Comparison of ENCODE assay signal across 18 cellular contexts in genomic region chr16:61946019-61946418, GRCh38.
A peak's percentile ranks its signal among the peaks of the same experiment; 100 is the strongest.
DNase-seq lines count a peak whose midpoint lies in the region; ATAC-seq and TF ChIP-seq lines count a peak whose summit lies in the region.
"Had no signal": no experiment of that assay in that cellular context is flagged by ENCODE, and none has a peak within 500 bp of the region (broad histone marks: within the 10 kb centered on the region; RNA-seq: fewer than 3 reads in every experiment).

No MANE protein-coding gene starts in this region.

- H3K27ac ChIP-seq in GM23338 (ENCODE audit: low read depth) (no peak overlapping the region), OCI-LY1 (ENCODE audit: low read depth, low read length, poor library complexity, severe bottlenecking) (no peak overlapping the region), brain microvascular endothelial cell (no peak overlapping the region), Karpas-422 (ENCODE audit: low read length) (no peak overlapping the region)

- ATAC-seq in GM23338: 0 out of 3 replicates have a peak, but pooled peaks have one; percentile 21
- ATAC-seq: T-cell had no signal

- H3F3A ChIP-seq in GM23338 (replicated peaks; ENCODE audit: low read depth) (no peaks in the 10 kb centered on the region), OCI-LY1 (ENCODE audit: insufficient read depth, low read length) (no peaks in the 10 kb centered on the region)

- H4K20me1 ChIP-seq in GM23338 (replicated peaks; ENCODE audit: insufficient read depth) (no peaks in the 10 kb centered on the region), OCI-LY1 (ENCODE audit: insufficient read depth, low read length) (no peaks in the 10 kb centered on the region), Karpas-422 (ENCODE audit: insufficient read depth, low read depth, low read length) (no peaks in the 10 kb centered on the region)

- H3K9me2 ChIP-seq in GM23338 (ENCODE audit: insufficient read depth) (no peaks in the 10 kb centered on the region), OCI-LY1 (ENCODE audit: low read depth, low read length) (no peaks in the 10 kb centered on the region), Karpas-422 (replicated peaks; ENCODE audit: insufficient read depth, low read length) (no peaks in the 10 kb centered on the region)
- H3K9me2 ChIP-seq: SK-N-SH had no signal

- in situ Hi-C loops in brain microvascular endothelial cell (cut with HindIII; ENCODE audit: low pct_ligation_motif_present, low sequenced_read_pairs): no loop called here

- H3K4me2 ChIP-seq in GM23338 (no peak overlapping the region), OCI-LY1 (ENCODE audit: low read length) (no peak overlapping the region), Karpas-422 (ENCODE audit: low read depth, low read length, poor library complexity, severe bottlenecking) (no peak overlapping the region)
- H3K4me2 ChIP-seq: SK-N-SH had no signal

- no peak overlapping the region for H3K27ac Mint-ChIP-seq in GM23338
- H3K27ac Mint-ChIP-seq in progenitor cell of endocrine pancreas: no peak overlapping the region
- H3K27ac Mint-ChIP-seq: CD4-positive, alpha-beta T cell; T-cell had no signal

- H3K4me3 Mint-ChIP-seq in GM23338 (no peak overlapping the region), progenitor cell of endocrine pancreas (ENCODE audit: low read depth) (no peak overlapping the region)
- H3K4me3 Mint-ChIP-seq: CD4-positive, alpha-beta T cell; T-cell had no signal

- H3K4me1 ChIP-seq in GM23338 (ENCODE audit: insufficient read depth) (peaks cover 12% of the 10 kb centered on the region), OCI-LY1 (ENCODE audit: insufficient read depth, low read length, severe bottlenecking) (no peaks in the 10 kb centered on the region), Karpas-422 (ENCODE audit: low read length) (no peaks in the 10 kb centered on the region)
- H3K4me1 ChIP-seq: BE2C had no signal

- H3K79me2 ChIP-seq in GM23338 (replicated peaks; ENCODE audit: insufficient read depth): no peaks in the 10 kb centered on the region
- H3K79me2 ChIP-seq in OCI-LY1 (ENCODE audit: insufficient read depth, low read length): no peaks in the 10 kb centered on the region
- no peaks in the 10 kb centered on the region for H3K79me2 ChIP-seq in Karpas-422 (ENCODE audit: low read length)

- H3K4me3 ChIP-seq in GM23338: no peak overlapping the region
- no peak overlapping the region for H3K4me3 ChIP-seq in OCI-LY1 (ENCODE audit: low read depth, low read length, poor library complexity, severe bottlenecking)
- H3K4me3 ChIP-seq in brain microvascular endothelial cell (ENCODE audit: low read depth, low read length): no peak overlapping the region
- no peak overlapping the region for H3K4me3 ChIP-seq in Karpas-422 (ENCODE audit: low read length)

- DNase-seq in GM23338 (ENCODE audit: low spot score) (peak; percentile 17), brain microvascular endothelial cell (no peak), progenitor cell of endocrine pancreas (ENCODE audit: low spot score, unreplicated experiment) (no peak), NCI-H510A (lab: John Stamatoyannopoulos, UW) (no peak), RPMI8226 (no peak), Karpas-422 (no peak)
- DNase-seq: BE2C; CD4-positive, alpha-beta T cell; GOT3; KBM-7; NCI-H1930; NCI-H2171 treated with DMSO at 0.1 percent for 48 hours; NCI-H446 treated with DMSO at 0.1 percent for 48 hours; NCI-H748 treated with DMSO at 0.1 percent for 48 hours; SHP77; SK-N-SH; T-cell had no signal

- TF ChIP-seq CTCF in GM23338 (conservative IDR thresholded peaks at IDR 0.05; ENCODE audit: low read depth in 2 of 2) (peak; percentile 50), OCI-LY1 (IDR thresholded peaks at IDR 0.05; ENCODE audit: low read length) (peak; percentile 30; the same call in 1 of the 2 replicates), brain microvascular endothelial cell (IDR thresholded peaks at IDR 0.05; ENCODE audit: low read depth, low read length, missing control alignments) (peak; percentile 39), progenitor cell of endocrine pancreas (IDR thresholded peaks at IDR 0.05; ENCODE audit: unreplicated experiment) (peak; percentile 19)

- H3K4me1 Mint-ChIP-seq in GM23338: peaks cover 7% of the 10 kb centered on the region
- H3K4me1 Mint-ChIP-seq in progenitor cell of endocrine pancreas (ENCODE audit: low read depth): peaks cover 2% of the 10 kb centered on the region
- H3K4me1 Mint-ChIP-seq: T-cell had no signal

- peaks cover 1% of the 10 kb centered on the region for H3K27me3 Mint-ChIP-seq in GM23338 (ENCODE audit: insufficient read depth, low read depth, poor library complexity)
- H3K27me3 Mint-ChIP-seq in progenitor cell of endocrine pancreas: no peaks in the 10 kb centered on the region
- H3K27me3 Mint-ChIP-seq: CD4-positive, alpha-beta T cell; T-cell had no signal

- H3K36me3 Mint-ChIP-seq in GM23338 (ENCODE audit: low read depth) (no peaks in the 10 kb centered on the region), progenitor cell of endocrine pancreas (ENCODE audit: insufficient read depth) (no peaks in the 10 kb centered on the region)
- H3K36me3 Mint-ChIP-seq: T-cell had no signal

- H2AFZ ChIP-seq in GM23338 (no peak overlapping the region), OCI-LY1 (ENCODE audit: low read length) (no peak overlapping the region), Karpas-422 (ENCODE audit: low read length) (no peak overlapping the region)

- H3K9ac ChIP-seq in OCI-LY1 (ENCODE audit: low read length) (no peak overlapping the region), Karpas-422 (ENCODE audit: low read length) (no peak overlapping the region)
- H3K9ac ChIP-seq: SK-N-SH had no signal

- H3K9me3 ChIP-seq in OCI-LY1 (ENCODE audit: low read length): no peaks in the 10 kb centered on the region
- H3K9me3 ChIP-seq in Karpas-422 (ENCODE audit: low read length): peaks cover 8% of the 10 kb centered on the region
- H3K9me3 ChIP-seq: BE2C, SK-N-SH had no signal

- H3K9me3 Mint-ChIP-seq in GM23338 (no peaks in the 10 kb centered on the region; the same call in 2 of the 3 replicates), progenitor cell of endocrine pancreas (ENCODE audit: low read depth) (no peaks in the 10 kb centered on the region)

- H3K27me3 ChIP-seq in GM23338 (ENCODE audit: insufficient read depth): no peaks in the 10 kb centered on the region
- H3K27me3 ChIP-seq in OCI-LY1 (ENCODE audit: insufficient read depth, low read length): no peaks in the 10 kb centered on the region
- no peaks in the 10 kb centered on the region for H3K27me3 ChIP-seq in brain microvascular endothelial cell (replicated peaks)
- no peaks in the 10 kb centered on the region for H3K27me3 ChIP-seq in Karpas-422 (ENCODE audit: low read length)
- H3K27me3 ChIP-seq: BE2C had no signal

- H3K36me3 ChIP-seq in GM23338 (ENCODE audit: insufficient read depth) (no peaks in the 10 kb centered on the region), OCI-LY1 (ENCODE audit: insufficient read depth, low read length) (no peaks in the 10 kb centered on the region), brain microvascular endothelial cell (replicated peaks) (no peaks in the 10 kb centered on the region), Karpas-422 (ENCODE audit: insufficient read depth, low read length) (no peaks in the 10 kb centered on the region)
- H3K36me3 ChIP-seq: BE2C had no signal

TF ChIP-seq in GM23338, 12 proteins besides CTCF, POLR2A, EP300 and RAD21 (continues in another document):
- no peak for TF ChIP-seq ETS1 (IDR thresholded peaks at IDR 0.05)
- TF ChIP-seq EZH2 (IDR thresholded peaks at IDR 0.05; ENCODE audit: low read depth, unreplicated experiment): no peak
- no peak for TF ChIP-seq JUNB (IDR thresholded peaks at IDR 0.05; ENCODE audit: unreplicated experiment)
- TF ChIP-seq CREB1 (CRISPR knock-in tag; IDR thresholded peaks at IDR 0.05; ENCODE audit: low read depth): no peak
- no peak for TF ChIP-seq POLR2AphosphoS5 (IDR thresholded peaks at IDR 0.05; ENCODE audit: low read depth)
